In genomic region chr6:38723783-38724182, GRCh38 we compare ENCODE assay signal across 10 cellular contexts. TPM values are rescaled to one million over a fixed set of nuclear protein-coding genes. Genes with fewer than 3 reads are reported as not detected.
"Had no signal": no experiment of that assay in that cellular context is flagged by ENCODE, and none has a peak within 500 bp of the region (broad histone marks: within the 10 kb centered on the region; RNA-seq: fewer than 3 reads in every experiment).

No MANE protein-coding gene starts in this region.

- H3K4me1 ChIP-seq: HAP-1 had no signal

- DNase-seq: GM23248, GOT3, H7, IMR-90, KBM-7 had no signal

- H2AFZ ChIP-seq: GM23248 had no signal

- H3K4me3 ChIP-seq: GM23248, HAP-1 had no signal

- H3K27ac ChIP-seq: GM23248 had no signal

- FAIRE-seq: HTR-8/SVneo had no signal

- ATAC-seq: HCT116 had no signal

- H3K9ac ChIP-seq: GM23248 had no signal

- H3K9me3 ChIP-seq: HAP-1 had no signal

- H3K36me3 ChIP-seq: HAP-1 had no signal

RNA-seq across cellular contexts. Expression of gene DNAH8, which starts 8.7 kb away (rescaled TPM):
- total RNA-seq: GM23248, H4, HT-29, IMR-90 had no signal
- polyA plus RNA-seq: GM23248, IMR-90 had no signal
